Comparison of ENCODE assay signal across 16 cellular contexts in the genomic region with DNA sequence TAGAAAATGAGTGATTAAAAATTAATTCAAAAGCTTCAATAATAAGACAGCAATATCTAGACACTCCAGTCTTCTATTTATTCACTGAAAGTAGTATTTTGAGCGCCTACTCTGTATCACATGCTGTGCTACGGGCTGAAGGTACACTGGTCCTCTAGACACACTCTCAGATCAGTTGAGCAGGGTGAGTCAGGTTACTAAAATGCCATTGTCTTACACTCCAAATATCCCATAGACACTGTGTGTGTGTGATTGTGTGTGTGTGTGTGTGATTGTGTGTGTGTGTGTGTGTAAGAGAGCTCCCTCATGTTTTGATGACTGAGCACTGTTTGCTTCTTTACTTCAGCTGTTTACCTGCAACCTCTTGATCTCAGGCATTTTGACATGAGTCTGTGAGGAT.
DNase-seq lines count a peak whose midpoint lies in the region; ATAC-seq and TF ChIP-seq lines count a peak whose summit lies in the region.
"Had no signal": no experiment of that assay in that cellular context is flagged by ENCODE, and none has a peak within 500 bp of the region (broad histone marks: within the 10 kb centered on the region; RNA-seq: fewer than 3 reads in every experiment).

No MANE protein-coding gene starts in this region.

- no peaks in the 10 kb centered on the region for H3K36me3 ChIP-seq in GM23338 (ENCODE audit: insufficient read depth)
- no peaks in the 10 kb centered on the region for H3K36me3 ChIP-seq in upper lobe of right lung
- H3K36me3 ChIP-seq in trophoblast cell (ENCODE audit: control insufficient read depth in 1 of 2, insufficient read depth in 2 of 2, low read length in 2 of 2), result no peaks in the 10 kb centered on the region
- H3K36me3 ChIP-seq: BLaER1 treated with 17β-estradiol and CSF1 and Interleukin-3, amounts not matched to agents 10 nM and 100 nM; Peyer's patch had no signal

- H3K27me3 ChIP-seq in GM23338 (ENCODE audit: insufficient read depth), result no peaks in the 10 kb centered on the region
- no peaks in the 10 kb centered on the region for H3K27me3 ChIP-seq in upper lobe of right lung
- H3K27me3 ChIP-seq in trophoblast cell (ENCODE audit: insufficient read depth, low read length), result no peaks in the 10 kb centered on the region
- H3K27me3 ChIP-seq: BLaER1 treated with 17β-estradiol and CSF1 and Interleukin-3, amounts not matched to agents 10 nM and 100 nM; Peyer's patch had no signal

- peak overlapping the region; percentile 16; the same call in 1 of the 2 replicates for H2AFZ ChIP-seq in GM23338
- H2AFZ ChIP-seq in trophoblast cell (ENCODE audit: insufficient read depth, low read length, poor library complexity), result no peak overlapping the region

- H2AK5ac ChIP-seq in trophoblast cell (ENCODE audit: low read length), result no peak overlapping the region

- no peaks in the 10 kb centered on the region for H3K79me2 ChIP-seq in GM23338 (replicated peaks; ENCODE audit: insufficient read depth)
- no peaks in the 10 kb centered on the region for H3K79me2 ChIP-seq in trophoblast cell (ENCODE audit: control insufficient read depth, insufficient read depth, low read length, poor library complexity)

- H3K9me2 ChIP-seq in GM23338 (ENCODE audit: insufficient read depth), result peaks cover 15% of the 10 kb centered on the region; the same call in 1 of the 2 replicates

- H2BK12ac ChIP-seq in trophoblast cell (ENCODE audit: low read length), result no peak overlapping the region

- H2BK5ac ChIP-seq in trophoblast cell (ENCODE audit: low read depth, low read length, poor library complexity), result no peak overlapping the region

- peaks cover 10% of the 10 kb centered on the region for H3K4me1 Mint-ChIP-seq in GM23338

- H3K9me3 Mint-ChIP-seq in GM23338, result no peaks in the 10 kb centered on the region

- no peak overlapping the region for H3K27ac ChIP-seq in GM23338 (ENCODE audit: low read depth)
- H3K27ac ChIP-seq in upper lobe of right lung, result no peak overlapping the region
- H3K27ac ChIP-seq in trophoblast cell (ENCODE audit: low read depth, low read length), result no peak overlapping the region
- H3K27ac ChIP-seq: BLaER1 treated with 17β-estradiol and CSF1 and Interleukin-3, amounts not matched to agents 10 nM and 100 nM; Peyer's patch had no signal

- H3K79me1 ChIP-seq in trophoblast cell (ENCODE audit: low read length), result no peaks in the 10 kb centered on the region

- H3K9ac ChIP-seq in trophoblast cell (ENCODE audit: low read length), result no peak overlapping the region
- H3K9ac ChIP-seq: BLaER1 treated with 17β-estradiol and CSF1 and Interleukin-3, amounts not matched to agents 10 nM and 100 nM had no signal

- H4K20me1 ChIP-seq in GM23338 (replicated peaks; ENCODE audit: insufficient read depth), result no peaks in the 10 kb centered on the region
- H4K20me1 ChIP-seq: BLaER1 treated with 17β-estradiol and CSF1 and Interleukin-3, amounts not matched to agents 10 nM and 100 nM had no signal

- ATAC-seq in GM23338 (no peak), upper lobe of right lung (peak; percentile 77)
- ATAC-seq: GM12878, SK-N-SH treated with all-trans-retinoic acid at 6 μM for 48 hours had no signal

- H3K18ac ChIP-seq in trophoblast cell (ENCODE audit: low read length), result no peak overlapping the region

- H3K27ac Mint-ChIP-seq in GM23338, result no peak overlapping the region

- no peak overlapping the region for H4K12ac ChIP-seq in trophoblast cell (ENCODE audit: low read depth, low read length)

- no peaks in the 10 kb centered on the region for H3K4me1 ChIP-seq in GM23338 (ENCODE audit: insufficient read depth)
- no peaks in the 10 kb centered on the region for H3K4me1 ChIP-seq in upper lobe of right lung
- H3K4me1 ChIP-seq in trophoblast cell (ENCODE audit: control insufficient read depth in 1 of 2, insufficient read depth in 2 of 2, low read length in 2 of 2), result no peaks in the 10 kb centered on the region
- H3K4me1 ChIP-seq: BLaER1 treated with 17β-estradiol and CSF1 and Interleukin-3, amounts not matched to agents 10 nM and 100 nM; Peyer's patch had no signal

- WGBS in trophoblast cell (ENCODE audit: extremely low coverage, insufficient coverage, insufficient read length), result no CpG with 5 or more reads among the region's 2 CpGs

- no peak for DNase-seq in GM23338 (ENCODE audit: low spot score)
- peak; percentile 57 for DNase-seq in astrocyte of the hippocampus (ENCODE audit: low read depth, low spot score)
- DNase-seq in kidney tubule cell (ENCODE audit: low spot score), result peak; percentile 64
- no peak for DNase-seq in upper lobe of right lung
- no peak for DNase-seq in trophoblast cell
- DNase-seq in NCI-H1694 treated with DMSO at 0.1 percent for 48 hours (lab: John Stamatoyannopoulos, UW), result no peak
- no peak for DNase-seq in foreskin melanocyte
- DNase-seq: DMS 273 treated with DMSO at 0.1 percent for 48 hours, NCI-H2029, NCI-H2171 treated with DMSO at 0.1 percent for 48 hours, NCI-H510A treated with DMSO at 0.1 percent for 48 hours, Peyer's patch, SHP77 had no signal

- no peak overlapping the region for H3K14ac ChIP-seq in trophoblast cell (ENCODE audit: low read length)

- TF ChIP-seq CTCF in GM23338 (conservative IDR thresholded peaks at IDR 0.05; ENCODE audit: low read depth in 2 of 2), result no peak
- no peak for TF ChIP-seq CTCF in upper lobe of right lung (IDR thresholded peaks at IDR 0.05)

- H4K91ac ChIP-seq in trophoblast cell (ENCODE audit: low read depth, low read length), result no peak overlapping the region

- H3K4me2 ChIP-seq in GM23338 (no peak overlapping the region), trophoblast cell (ENCODE audit: low read length) (no peak overlapping the region)
- H3K4me2 ChIP-seq: BLaER1 treated with 17β-estradiol and CSF1 and Interleukin-3, amounts not matched to agents 10 nM and 100 nM had no signal

- H3K4me3 Mint-ChIP-seq in GM23338, result no peak overlapping the region

- H3K9me3 ChIP-seq in upper lobe of right lung (no peaks in the 10 kb centered on the region), trophoblast cell (ENCODE audit: insufficient read depth, low read depth, low read length) (no peaks in the 10 kb centered on the region)
- H3K9me3 ChIP-seq: BLaER1 treated with 17β-estradiol and CSF1 and Interleukin-3, amounts not matched to agents 10 nM and 100 nM; Peyer's patch had no signal

- no peak overlapping the region for H4K8ac ChIP-seq in trophoblast cell (ENCODE audit: low read depth, low read length)

- H3K4me3 ChIP-seq in GM23338, result no peak overlapping the region
- H3K4me3 ChIP-seq in upper lobe of right lung, result no peak overlapping the region
- H3K4me3 ChIP-seq in trophoblast cell (ENCODE audit: low read depth, low read length), result no peak overlapping the region
- H3K4me3 ChIP-seq: BLaER1 treated with 17β-estradiol and CSF1 and Interleukin-3, amounts not matched to agents 10 nM and 100 nM; GM12878; Peyer's patch had no signal

- no peak overlapping the region for H2BK120ac ChIP-seq in trophoblast cell (ENCODE audit: insufficient read depth, low read length, poor library complexity)

- intact Hi-C loops in upper lobe of right lung (cut with DNase I), result no loop called here

- H3K4ac ChIP-seq in trophoblast cell (ENCODE audit: low read depth, low read length), result no peak overlapping the region

- H3K23ac ChIP-seq in trophoblast cell (ENCODE audit: low read length), result no peak overlapping the region

- no peaks in the 10 kb centered on the region for H3F3A ChIP-seq in GM23338 (replicated peaks; ENCODE audit: low read depth)

- H3K27me3 Mint-ChIP-seq in GM23338 (ENCODE audit: insufficient read depth, low read depth, poor library complexity), result no peaks in the 10 kb centered on the region

- H3K36me3 Mint-ChIP-seq in GM23338 (ENCODE audit: low read depth), result no peaks in the 10 kb centered on the region

Comparison
In these comparisons a context has a peak if more than half of its experiments do, and no peak if none do; other contexts are left out.
1. DNase-seq: peak in astrocyte of the hippocampus (single experiment) and kidney tubule cell (single experiment); none in GM23338 (single experiment), upper lobe of right lung (single experiment), trophoblast cell (0 of 2), NCI-H1694 treated with DMSO at 0.1 percent for 48 hours (single experiment) and foreskin melanocyte (single experiment).